Comparison of ENCODE assay signal across 1 cellular context in the genomic region with DNA sequence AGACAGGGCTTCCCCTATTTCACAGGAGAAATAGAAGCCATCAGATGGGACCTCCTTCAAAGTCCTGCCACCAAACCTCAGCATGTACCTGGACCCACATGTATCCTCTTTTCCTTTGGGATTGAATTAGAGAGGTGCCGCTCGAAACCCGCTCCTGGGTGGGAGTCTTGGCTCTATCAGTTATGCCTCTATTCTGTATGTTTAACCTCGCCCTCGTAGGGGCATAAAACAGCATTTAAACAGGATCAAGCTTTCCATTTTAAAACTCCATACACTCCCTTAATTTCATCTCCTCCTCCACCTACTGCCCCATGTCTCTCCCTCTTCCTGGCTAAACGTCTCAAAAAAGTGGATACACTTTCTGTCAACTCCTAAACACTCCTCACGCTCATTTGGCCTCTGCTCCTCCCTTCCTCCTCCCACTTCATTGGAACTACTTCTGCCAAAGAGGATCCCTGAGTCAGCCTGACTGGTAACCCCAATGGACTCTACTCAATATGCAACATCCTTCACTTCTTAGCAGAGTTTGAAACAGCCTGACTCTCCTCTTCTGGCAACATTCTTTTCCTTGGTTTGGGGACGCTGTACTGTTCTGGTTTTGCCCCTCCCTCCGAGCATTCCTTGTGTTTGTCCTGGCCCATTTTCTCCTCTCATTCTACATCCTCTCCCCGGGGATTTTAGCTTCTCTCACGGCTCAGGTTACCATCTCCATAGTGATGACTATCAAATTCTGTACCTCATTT.
A peak's percentile ranks its signal among the peaks of the same experiment; 100 is the strongest.
TF ChIP-seq lines count a peak whose summit lies in the region.

No MANE protein-coding gene starts in this region.

TF ChIP-seq in K562, 482 proteins besides CTCF, POLR2A, EP300 and RAD21 (continued from another document and continues in another):
- TF ChIP-seq, protein P1, sequence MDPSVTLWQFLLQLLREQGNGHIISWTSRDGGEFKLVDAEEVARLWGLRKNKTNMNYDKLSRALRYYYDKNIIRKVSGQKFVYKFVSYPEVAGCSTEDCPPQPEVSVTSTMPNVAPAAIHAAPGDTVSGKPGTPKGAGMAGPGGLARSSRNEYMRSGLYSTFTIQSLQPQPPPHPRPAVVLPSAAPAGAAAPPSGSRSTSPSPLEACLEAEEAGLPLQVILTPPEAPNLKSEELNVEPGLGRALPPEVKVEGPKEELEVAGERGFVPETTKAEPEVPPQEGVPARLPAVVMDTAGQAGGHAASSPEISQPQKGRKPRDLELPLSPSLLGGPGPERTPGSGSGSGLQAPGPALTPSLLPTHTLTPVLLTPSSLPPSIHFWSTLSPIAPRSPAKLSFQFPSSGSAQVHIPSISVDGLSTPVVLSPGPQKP (CRISPR knock-in tag; IDR thresholded peaks at IDR 0.05) = no peak
- no peak; the same call in 1 of the 2 replicates for TF ChIP-seq GATA2 (CRISPR knock-in tag; IDR thresholded peaks at IDR 0.05)
- TF ChIP-seq, protein P2, sequence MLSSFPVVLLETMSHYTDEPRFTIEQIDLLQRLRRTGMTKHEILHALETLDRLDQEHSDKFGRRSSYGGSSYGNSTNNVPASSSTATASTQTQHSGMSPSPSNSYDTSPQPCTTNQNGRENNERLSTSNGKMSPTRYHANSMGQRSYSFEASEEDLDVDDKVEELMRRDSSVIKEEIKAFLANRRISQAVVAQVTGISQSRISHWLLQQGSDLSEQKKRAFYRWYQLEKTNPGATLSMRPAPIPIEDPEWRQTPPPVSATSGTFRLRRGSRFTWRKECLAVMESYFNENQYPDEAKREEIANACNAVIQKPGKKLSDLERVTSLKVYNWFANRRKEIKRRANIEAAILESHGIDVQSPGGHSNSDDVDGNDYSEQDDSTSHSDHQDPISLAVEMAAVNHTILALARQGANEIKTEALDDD (IDR thresholded peaks at IDR 0.05) = no peak
- TF ChIP-seq, protein P3, sequence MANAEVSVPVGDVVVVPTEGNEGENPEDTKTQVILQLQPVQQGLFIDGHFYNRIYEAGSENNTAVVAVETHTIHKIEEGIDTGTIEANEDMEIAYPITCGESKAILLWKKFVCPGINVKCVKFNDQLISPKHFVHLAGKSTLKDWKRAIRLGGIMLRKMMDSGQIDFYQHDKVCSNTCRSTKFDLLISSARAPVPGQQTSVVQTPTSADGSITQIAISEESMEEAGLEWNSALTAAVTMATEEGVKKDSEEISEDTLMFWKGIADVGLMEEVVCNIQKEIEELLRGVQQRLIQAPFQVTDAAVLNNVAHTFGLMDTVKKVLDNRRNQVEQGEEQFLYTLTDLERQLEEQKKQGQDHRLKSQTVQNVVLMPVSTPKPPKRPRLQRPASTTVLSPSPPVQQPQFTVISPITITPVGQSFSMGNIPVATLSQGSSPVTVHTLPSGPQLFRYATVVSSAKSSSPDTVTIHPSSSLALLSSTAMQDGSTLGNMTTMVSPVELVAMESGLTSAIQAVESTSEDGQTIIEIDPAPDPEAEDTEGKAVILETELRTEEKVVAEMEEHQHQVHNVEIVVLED (CRISPR knock-in tag; IDR thresholded peaks at IDR 0.05) = no peak
- TF ChIP-seq YY1 (IDR thresholded peaks at IDR 0.05; ENCODE audit: borderline replicate concordance in 1 of 3, control insufficient read depth in 1 of 3, extremely low read depth in 1 of 3, insufficient read depth in 3 of 3, insufficient read length in 1 of 3, insufficient replicate concordance in 2 of 3, low read depth in 1 of 3, low read length in 2 of 3) = peak in 1 of 3 experiments; percentile 43
- TF ChIP-seq, protein P4, sequence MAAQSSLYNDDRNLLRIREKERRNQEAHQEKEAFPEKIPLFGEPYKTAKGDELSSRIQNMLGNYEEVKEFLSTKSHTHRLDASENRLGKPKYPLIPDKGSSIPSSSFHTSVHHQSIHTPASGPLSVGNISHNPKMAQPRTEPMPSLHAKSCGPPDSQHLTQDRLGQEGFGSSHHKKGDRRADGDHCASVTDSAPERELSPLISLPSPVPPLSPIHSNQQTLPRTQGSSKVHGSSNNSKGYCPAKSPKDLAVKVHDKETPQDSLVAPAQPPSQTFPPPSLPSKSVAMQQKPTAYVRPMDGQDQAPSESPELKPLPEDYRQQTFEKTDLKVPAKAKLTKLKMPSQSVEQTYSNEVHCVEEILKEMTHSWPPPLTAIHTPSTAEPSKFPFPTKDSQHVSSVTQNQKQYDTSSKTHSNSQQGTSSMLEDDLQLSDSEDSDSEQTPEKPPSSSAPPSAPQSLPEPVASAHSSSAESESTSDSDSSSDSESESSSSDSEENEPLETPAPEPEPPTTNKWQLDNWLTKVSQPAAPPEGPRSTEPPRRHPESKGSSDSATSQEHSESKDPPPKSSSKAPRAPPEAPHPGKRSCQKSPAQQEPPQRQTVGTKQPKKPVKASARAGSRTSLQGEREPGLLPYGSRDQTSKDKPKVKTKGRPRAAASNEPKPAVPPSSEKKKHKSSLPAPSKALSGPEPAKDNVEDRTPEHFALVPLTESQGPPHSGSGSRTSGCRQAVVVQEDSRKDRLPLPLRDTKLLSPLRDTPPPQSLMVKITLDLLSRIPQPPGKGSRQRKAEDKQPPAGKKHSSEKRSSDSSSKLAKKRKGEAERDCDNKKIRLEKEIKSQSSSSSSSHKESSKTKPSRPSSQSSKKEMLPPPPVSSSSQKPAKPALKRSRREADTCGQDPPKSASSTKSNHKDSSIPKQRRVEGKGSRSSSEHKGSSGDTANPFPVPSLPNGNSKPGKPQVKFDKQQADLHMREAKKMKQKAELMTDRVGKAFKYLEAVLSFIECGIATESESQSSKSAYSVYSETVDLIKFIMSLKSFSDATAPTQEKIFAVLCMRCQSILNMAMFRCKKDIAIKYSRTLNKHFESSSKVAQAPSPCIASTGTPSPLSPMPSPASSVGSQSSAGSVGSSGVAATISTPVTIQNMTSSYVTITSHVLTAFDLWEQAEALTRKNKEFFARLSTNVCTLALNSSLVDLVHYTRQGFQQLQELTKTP (IDR thresholded peaks at IDR 0.05; ENCODE audit: low read depth in 1 of 2, partially characterized antibody in 2 of 2) = no peak
- TF ChIP-seq JUNB (CRISPR knock-in tag; conservative IDR thresholded peaks at IDR 0.05) = no peak
- TF ChIP-seq CBFA2T2 (conservative IDR thresholded peaks at IDR 0.05) = 0 out of 2 replicates have a peak, but pooled peaks have one; percentile 1
- TF ChIP-seq, protein P5, sequence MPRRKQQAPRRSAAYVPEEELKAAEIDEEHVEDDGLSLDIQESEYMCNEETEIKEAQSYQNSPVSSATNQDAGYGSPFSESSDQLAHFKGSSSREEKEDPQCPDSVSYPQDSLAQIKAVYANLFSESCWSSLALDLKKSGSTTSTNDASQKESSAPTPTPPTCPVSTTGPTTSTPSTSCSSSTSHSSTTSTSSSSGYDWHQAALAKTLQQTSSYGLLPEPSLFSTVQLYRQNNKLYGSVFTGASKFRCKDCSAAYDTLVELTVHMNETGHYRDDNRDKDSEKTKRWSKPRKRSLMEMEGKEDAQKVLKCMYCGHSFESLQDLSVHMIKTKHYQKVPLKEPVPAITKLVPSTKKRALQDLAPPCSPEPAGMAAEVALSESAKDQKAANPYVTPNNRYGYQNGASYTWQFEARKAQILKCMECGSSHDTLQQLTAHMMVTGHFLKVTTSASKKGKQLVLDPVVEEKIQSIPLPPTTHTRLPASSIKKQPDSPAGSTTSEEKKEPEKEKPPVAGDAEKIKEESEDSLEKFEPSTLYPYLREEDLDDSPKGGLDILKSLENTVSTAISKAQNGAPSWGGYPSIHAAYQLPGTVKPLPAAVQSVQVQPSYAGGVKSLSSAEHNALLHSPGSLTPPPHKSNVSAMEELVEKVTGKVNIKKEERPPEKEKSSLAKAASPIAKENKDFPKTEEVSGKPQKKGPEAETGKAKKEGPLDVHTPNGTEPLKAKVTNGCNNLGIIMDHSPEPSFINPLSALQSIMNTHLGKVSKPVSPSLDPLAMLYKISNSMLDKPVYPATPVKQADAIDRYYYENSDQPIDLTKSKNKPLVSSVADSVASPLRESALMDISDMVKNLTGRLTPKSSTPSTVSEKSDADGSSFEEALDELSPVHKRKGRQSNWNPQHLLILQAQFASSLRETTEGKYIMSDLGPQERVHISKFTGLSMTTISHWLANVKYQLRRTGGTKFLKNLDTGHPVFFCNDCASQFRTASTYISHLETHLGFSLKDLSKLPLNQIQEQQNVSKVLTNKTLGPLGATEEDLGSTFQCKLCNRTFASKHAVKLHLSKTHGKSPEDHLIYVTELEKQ (CRISPR knock-in tag; IDR thresholded peaks at IDR 0.05) = no peak
- no peak for TF ChIP-seq ZZZ3 (IDR thresholded peaks at IDR 0.05)
- TF ChIP-seq, protein P6, sequence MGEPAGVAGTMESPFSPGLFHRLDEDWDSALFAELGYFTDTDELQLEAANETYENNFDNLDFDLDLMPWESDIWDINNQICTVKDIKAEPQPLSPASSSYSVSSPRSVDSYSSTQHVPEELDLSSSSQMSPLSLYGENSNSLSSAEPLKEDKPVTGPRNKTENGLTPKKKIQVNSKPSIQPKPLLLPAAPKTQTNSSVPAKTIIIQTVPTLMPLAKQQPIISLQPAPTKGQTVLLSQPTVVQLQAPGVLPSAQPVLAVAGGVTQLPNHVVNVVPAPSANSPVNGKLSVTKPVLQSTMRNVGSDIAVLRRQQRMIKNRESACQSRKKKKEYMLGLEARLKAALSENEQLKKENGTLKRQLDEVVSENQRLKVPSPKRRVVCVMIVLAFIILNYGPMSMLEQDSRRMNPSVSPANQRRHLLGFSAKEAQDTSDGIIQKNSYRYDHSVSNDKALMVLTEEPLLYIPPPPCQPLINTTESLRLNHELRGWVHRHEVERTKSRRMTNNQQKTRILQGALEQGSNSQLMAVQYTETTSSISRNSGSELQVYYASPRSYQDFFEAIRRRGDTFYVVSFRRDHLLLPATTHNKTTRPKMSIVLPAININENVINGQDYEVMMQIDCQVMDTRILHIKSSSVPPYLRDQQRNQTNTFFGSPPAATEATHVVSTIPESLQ (CRISPR knock-in tag; IDR thresholded peaks at IDR 0.05) = no peak
- no peak for TF ChIP-seq RBM25 (IDR thresholded peaks at IDR 0.05; ENCODE audit: low read depth, low read length, severe bottlenecking)
- no peak for TF ChIP-seq SIX5 (IDR thresholded peaks at IDR 0.05; ENCODE audit: borderline replicate concordance in 1 of 2, insufficient read depth in 1 of 2, low read depth in 1 of 2, low read length in 2 of 2)
- TF ChIP-seq KLF13 (tag; IDR thresholded peaks at IDR 0.05; ENCODE audit: borderline replicate concordance, low read depth) = peak; percentile 67; the same call in 1 of the 2 replicates
- TF ChIP-seq ZBTB1 (CRISPR knock-in tag; IDR thresholded peaks at IDR 0.05; ENCODE audit: borderline replicate concordance, low read depth) = no peak
- no peak for TF ChIP-seq EWSR1 (IDR thresholded peaks at IDR 0.05; ENCODE audit: borderline replicate concordance, low read depth, partially characterized antibody)
- no peak for TF ChIP-seq ZFX (CRISPR knock-in tag; IDR thresholded peaks at IDR 0.05)
- peak; percentile 60; the same call in 1 of the 2 replicates for TF ChIP-seq NFIC (IDR thresholded peaks at IDR 0.05)
- TF ChIP-seq MXI1 (IDR thresholded peaks at IDR 0.05; ENCODE audit: low read depth, low read length) = no peak
- TF ChIP-seq ZNF197 (CRISPR knock-in tag; IDR thresholded peaks at IDR 0.05; ENCODE audit: low read depth) = no peak
- no peak for TF ChIP-seq ZKSCAN8 (CRISPR knock-in tag; IDR thresholded peaks at IDR 0.05)
- no peak for TF ChIP-seq SRSF7 (optimal IDR thresholded peaks at IDR 0.05; ENCODE audit: low read depth, low read length)
- TF ChIP-seq, protein P7, sequence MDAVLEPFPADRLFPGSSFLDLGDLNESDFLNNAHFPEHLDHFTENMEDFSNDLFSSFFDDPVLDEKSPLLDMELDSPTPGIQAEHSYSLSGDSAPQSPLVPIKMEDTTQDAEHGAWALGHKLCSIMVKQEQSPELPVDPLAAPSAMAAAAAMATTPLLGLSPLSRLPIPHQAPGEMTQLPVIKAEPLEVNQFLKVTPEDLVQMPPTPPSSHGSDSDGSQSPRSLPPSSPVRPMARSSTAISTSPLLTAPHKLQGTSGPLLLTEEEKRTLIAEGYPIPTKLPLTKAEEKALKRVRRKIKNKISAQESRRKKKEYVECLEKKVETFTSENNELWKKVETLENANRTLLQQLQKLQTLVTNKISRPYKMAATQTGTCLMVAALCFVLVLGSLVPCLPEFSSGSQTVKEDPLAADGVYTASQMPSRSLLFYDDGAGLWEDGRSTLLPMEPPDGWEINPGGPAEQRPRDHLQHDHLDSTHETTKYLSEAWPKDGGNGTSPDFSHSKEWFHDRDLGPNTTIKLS (IDR thresholded peaks at IDR 0.05; ENCODE audit: borderline replicate concordance, low read depth) = no peak
- TF ChIP-seq, protein P8, sequence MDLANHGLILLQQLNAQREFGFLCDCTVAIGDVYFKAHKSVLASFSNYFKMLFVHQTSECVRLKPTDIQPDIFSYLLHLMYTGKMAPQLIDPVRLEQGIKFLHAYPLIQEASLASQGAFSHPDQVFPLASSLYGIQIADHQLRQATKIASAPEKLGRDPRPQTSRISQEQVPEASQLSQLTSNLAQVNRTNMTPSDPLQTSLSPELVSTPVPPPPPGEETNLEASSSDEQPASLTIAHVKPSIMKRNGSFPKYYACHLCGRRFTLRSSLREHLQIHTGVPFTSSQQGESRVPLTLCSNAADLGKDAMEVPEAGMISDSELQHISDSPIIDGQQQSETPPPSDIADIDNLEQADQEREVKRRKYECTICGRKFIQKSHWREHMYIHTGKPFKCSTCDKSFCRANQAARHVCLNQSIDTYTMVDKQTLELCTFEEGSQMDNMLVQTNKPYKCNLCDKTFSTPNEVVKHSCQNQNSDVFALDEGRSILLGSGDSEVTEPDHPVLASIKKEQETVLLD (IDR thresholded peaks at IDR 0.05) = no peak; the same call in 1 of the 2 replicates
- peak; percentile 13; the same call in 1 of the 2 replicates for TF ChIP-seq SPI1 (IDR thresholded peaks at IDR 0.05; ENCODE audit: borderline replicate concordance, low read depth, low read length)
- no peak for TF ChIP-seq PHF21A (IDR thresholded peaks at IDR 0.05; ENCODE audit: borderline replicate concordance, low read depth)
- TF ChIP-seq KLF16 (IDR thresholded peaks at IDR 0.05) = no peak
- 0 out of 2 replicates have a peak, but pooled peaks have one; percentile 19 for TF ChIP-seq ZC3H8 (IDR thresholded peaks at IDR 0.05)
- TF ChIP-seq PPARD (CRISPR knock-in tag; IDR thresholded peaks at IDR 0.05) = no peak
- TF ChIP-seq PRPF4 (IDR thresholded peaks at IDR 0.05; ENCODE audit: insufficient read depth, low read depth, low read length, poor library complexity, severe bottlenecking) = no peak
- peak; percentile 87 for TF ChIP-seq HDAC2 (IDR thresholded peaks at IDR 0.05)
- TF ChIP-seq POLR3G (IDR thresholded peaks at IDR 0.05; ENCODE audit: extremely low read depth, insufficient read length, insufficient replicate concordance) = no peak
- TF ChIP-seq ZNF766 (CRISPR knock-in tag; conservative IDR thresholded peaks at IDR 0.05) = no peak
- peak; percentile 83 to 88 for TF ChIP-seq ARNT (IDR thresholded peaks at IDR 0.05)
- TF ChIP-seq FOXK1 (CRISPR knock-in tag; IDR thresholded peaks at IDR 0.05; ENCODE audit: borderline replicate concordance) = no peak
- TF ChIP-seq, protein P9, sequence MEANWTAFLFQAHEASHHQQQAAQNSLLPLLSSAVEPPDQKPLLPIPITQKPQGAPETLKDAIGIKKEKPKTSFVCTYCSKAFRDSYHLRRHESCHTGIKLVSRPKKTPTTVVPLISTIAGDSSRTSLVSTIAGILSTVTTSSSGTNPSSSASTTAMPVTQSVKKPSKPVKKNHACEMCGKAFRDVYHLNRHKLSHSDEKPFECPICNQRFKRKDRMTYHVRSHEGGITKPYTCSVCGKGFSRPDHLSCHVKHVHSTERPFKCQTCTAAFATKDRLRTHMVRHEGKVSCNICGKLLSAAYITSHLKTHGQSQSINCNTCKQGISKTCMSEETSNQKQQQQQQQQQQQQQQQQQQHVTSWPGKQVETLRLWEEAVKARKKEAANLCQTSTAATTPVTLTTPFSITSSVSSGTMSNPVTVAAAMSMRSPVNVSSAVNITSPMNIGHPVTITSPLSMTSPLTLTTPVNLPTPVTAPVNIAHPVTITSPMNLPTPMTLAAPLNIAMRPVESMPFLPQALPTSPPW (CRISPR knock-in tag; IDR thresholded peaks at IDR 0.05) = no peak; the same call in none of the 2 replicates
- TF ChIP-seq HIVEP1 (CRISPR knock-in tag; IDR thresholded peaks at IDR 0.05) = no peak
- 0 out of 2 replicates have a peak, but pooled peaks have one; percentile 19 for TF ChIP-seq ZNF354B (CRISPR knock-in tag; IDR thresholded peaks at IDR 0.05)
- no peak for TF ChIP-seq MCM3 (IDR thresholded peaks at IDR 0.05)
- no peak for TF ChIP-seq RBFOX2 (IDR thresholded peaks at IDR 0.05; ENCODE audit: low read depth, low read length)
- no peak for TF ChIP-seq PCBP1 (IDR thresholded peaks at IDR 0.05; ENCODE audit: low read depth, low read length, poor library complexity, severe bottlenecking)
